Comparison of ENCODE assay signal across 22 cellular contexts in genomic region chr17:76920364-76921139, GRCh38. TPM values are rescaled to one million over a fixed set of nuclear protein-coding genes. Genes with fewer than 3 reads are reported as not detected.
A peak's percentile ranks its signal among the peaks of the same experiment; 100 is the strongest.
DNase-seq lines count a peak whose midpoint lies in the region; ATAC-seq and TF ChIP-seq lines count a peak whose summit lies in the region.
"Had no signal": no experiment of that assay in that cellular context is flagged by ENCODE, and none has a peak within 500 bp of the region (broad histone marks: within the 10 kb centered on the region; RNA-seq: fewer than 3 reads in every experiment).

No MANE protein-coding gene starts in this region.

- ATAC-seq in SK-N-SH treated with all-trans-retinoic acid at 6 μM for 48 hours (no peak), T-helper 17 cell (no peak)

- peaks cover 7% of the 10 kb centered on the region for H3F3A ChIP-seq in SK-N-SH (replicated peaks; ENCODE audit: insufficient read depth)

- H3K27ac Mint-ChIP-seq in osteocyte (ENCODE audit: unreplicated experiment): no peak overlapping the region
- no peak overlapping the region for H3K27ac Mint-ChIP-seq in T-helper 17 cell
- H3K27ac Mint-ChIP-seq: B cell; CD4-positive, CD25-positive, alpha-beta regulatory T cell had no signal

- TF ChIP-seq EP300 in SK-N-SH (IDR thresholded peaks at IDR 0.05; ENCODE audit: borderline replicate concordance in 1 of 2, low read depth in 1 of 2, low read length in 1 of 2): no peak
- TF ChIP-seq EP300 in Ishikawa (IDR thresholded peaks at IDR 0.05; ENCODE audit: borderline replicate concordance): no peak

- H3K27me3 Mint-ChIP-seq in osteocyte (ENCODE audit: unreplicated experiment): peaks cover 30% of the 10 kb centered on the region
- H3K27me3 Mint-ChIP-seq in T-helper 17 cell: peaks cover 18% of the 10 kb centered on the region

- no peak overlapping the region for H2AFZ ChIP-seq in SK-N-SH (ENCODE audit: low read depth)

- DNase-seq in SK-N-SH (no peak), left kidney (ENCODE audit: low read depth, low spot score) (peak; percentile 32), osteocyte (ENCODE audit: extremely low spot score, unreplicated experiment) (no peak), erythroblast (lab: John Stamatoyannopoulos, UW) (no peak), T-helper 17 cell (no peak)
- DNase-seq: CD4-positive, CD25-positive, alpha-beta regulatory T cell; DMS53; HCEC 1CT; KG1; NCI-H1417 treated with DMSO at 0.1 percent for 48 hours; NCI-H2081; NK-92 treated with Interleukin-12 subunit alpha and Interleukin-12 subunit beta, amount 100 ng/mL, for 24 hours; OCI-M1; T-helper 9 cell had no signal

- peaks cover 0 to 5% of the 10 kb centered on the region in 2 experiments; a peak in 1 of 4 replicates for H3K4me1 ChIP-seq in SK-N-SH (ENCODE audit: control insufficient read depth in 1 of 2, insufficient read depth in 2 of 2, low read depth in 1 of 2, low read length in 1 of 2)

- POLR2A ChIA-PET in SK-N-SH (lab: Yijun Ruan, JAX): no interaction called here

- H3K4me2 ChIP-seq in SK-N-SH: no peak overlapping the region

- H3K9me2 ChIP-seq in SK-N-SH: no peaks in the 10 kb centered on the region

- H3K79me2 ChIP-seq in SK-N-SH (ENCODE audit: insufficient read depth): no peaks in the 10 kb centered on the region

- 90% methylated on average over 13 of the region's 13 CpGs for WGBS in SK-N-SH (ENCODE audit: low lambda C conversion rate)

- H3K4me3 Mint-ChIP-seq in osteocyte (ENCODE audit: unreplicated experiment): no peak overlapping the region
- H3K4me3 Mint-ChIP-seq in T-helper 17 cell: no peak overlapping the region
- H3K4me3 Mint-ChIP-seq: B cell; CD4-positive, CD25-positive, alpha-beta regulatory T cell had no signal

- H3K4me1 Mint-ChIP-seq in osteocyte (ENCODE audit: unreplicated experiment) (no peaks in the 10 kb centered on the region), T-helper 17 cell (no peaks in the 10 kb centered on the region)
- H3K4me1 Mint-ChIP-seq: B cell had no signal

- H3K36me3 ChIP-seq in SK-N-SH (replicated peaks in 1 of 2; ENCODE audit: control insufficient read depth in 1 of 2, insufficient read depth in 2 of 2, low read length in 1 of 2): no peaks in the 10 kb centered on the region
- H3K36me3 ChIP-seq: SJCRH30 had no signal

- H3K9me3 Mint-ChIP-seq in osteocyte (ENCODE audit: unreplicated experiment): no peaks in the 10 kb centered on the region
- H3K9me3 Mint-ChIP-seq: CD4-positive, CD25-positive, alpha-beta regulatory T cell had no signal

- H3K27me3 ChIP-seq in SK-N-SH (ENCODE audit: insufficient read depth): no peaks in the 10 kb centered on the region

- peaks cover 8% of the 10 kb centered on the region; the same call in 1 of the 2 replicates for H4K20me1 ChIP-seq in SK-N-SH (ENCODE audit: insufficient read depth)

- H3K9me3 ChIP-seq in SK-N-SH: no peaks in the 10 kb centered on the region
- no peaks in the 10 kb centered on the region for H3K9me3 ChIP-seq in T-helper 17 cell (ENCODE audit: control insufficient read depth, low read length, poor library complexity, severe bottlenecking)
- H3K9me3 ChIP-seq: Caco-2, SJCRH30 had no signal

- no peak for TF ChIP-seq POLR2A in erythroblast (IDR thresholded peaks at IDR 0.05; ENCODE audit: low read length)

- no peak overlapping the region for H3K27ac ChIP-seq in SK-N-SH (ENCODE audit: low read depth in 2 of 2, low read length in 1 of 2)
- H3K27ac ChIP-seq: HL-60, RWPE1, SJCRH30 had no signal

- TF ChIP-seq RAD21 in SK-N-SH (IDR thresholded peaks at IDR 0.05; ENCODE audit: low read length) (no peak), Ishikawa (IDR thresholded peaks at IDR 0.05; ENCODE audit: low read depth) (no peak)

- no peak overlapping the region for H3K9ac ChIP-seq in SK-N-SH

- H3K4me3 ChIP-seq in SK-N-SH (ENCODE audit: low read depth in 2 of 2, low read length in 1 of 2): no peak overlapping the region
- H3K4me3 ChIP-seq: SJCRH30 had no signal

- H3K36me3 Mint-ChIP-seq in osteocyte (ENCODE audit: unreplicated experiment) (no peaks in the 10 kb centered on the region), T-helper 17 cell (ENCODE audit: low read depth) (no peaks in the 10 kb centered on the region)
- H3K36me3 Mint-ChIP-seq: CD4-positive, CD25-positive, alpha-beta regulatory T cell had no signal

- CTCF ChIA-PET in SK-N-SH (lab: Yijun Ruan, JAX): interaction anchor here (1.7 to 5.5 kb wide), 2 partner anchors 19 to 52 kb away, joined by 4 to 26 read pairs; partner anchors contain the start of gene MGAT5B

- TF ChIP-seq CTCF in SK-N-SH (IDR thresholded peaks at IDR 0.05) (no peak), osteocyte (IDR thresholded peaks at IDR 0.05) (no peak)

TF ChIP-seq in SK-N-SH, 30 proteins besides CTCF, POLR2A, EP300 and RAD21 (continues in another document):
- TF ChIP-seq TEAD4 (IDR thresholded peaks at IDR 0.05; ENCODE audit: borderline replicate concordance, insufficient read depth) (no peak), RXRA (IDR thresholded peaks at IDR 0.05; ENCODE audit: borderline replicate concordance, low read depth) (no peak), NRF1 (IDR thresholded peaks at IDR 0.05; ENCODE audit: low read depth, low read length) (no peak), FOSL2 (IDR thresholded peaks at IDR 0.05; ENCODE audit: borderline replicate concordance, low read depth) (no peak)

TF ChIP-seq in SK-N-SH treated with all-trans-retinoic acid at 6 μM for 48 hours, 23 proteins besides CTCF, POLR2A, EP300 and RAD21 (continues in another document):
- no peak for TF ChIP-seq ZNF70 (CRISPR knock-in tag; IDR thresholded peaks at IDR 0.05)
- TF ChIP-seq CREB5 (CRISPR knock-in tag; IDR thresholded peaks at IDR 0.05; ENCODE audit: low read depth): no peak
- TF ChIP-seq PPARA (CRISPR knock-in tag; IDR thresholded peaks at IDR 0.05; ENCODE audit: borderline replicate concordance): no peak
- TF ChIP-seq CSDC2 (CRISPR knock-in tag; IDR thresholded peaks at IDR 0.05): no peak

TF ChIP-seq in Ishikawa, 13 proteins besides CTCF, POLR2A, EP300 and RAD21:
- TF ChIP-seq REST (IDR thresholded peaks at IDR 0.05; ENCODE audit: low read depth) (peak; percentile 83), NFIC (IDR thresholded peaks at IDR 0.05) (no peak)
TF ChIP-seq in Ishikawa: peak in this region for 1.

TF ChIP-seq in PFSK-1, 5 proteins besides CTCF, POLR2A, EP300 and RAD21:
- TF ChIP-seq REST (IDR thresholded peaks at IDR 0.05; ENCODE audit: insufficient read depth in 1 of 2, low read depth in 2 of 2, low read length in 2 of 2) (peak; percentile 72 to 90), SIN3A (IDR thresholded peaks at IDR 0.05; ENCODE audit: borderline replicate concordance, insufficient read depth, low read length) (no peak)

RNA-seq across cellular contexts. Expression of gene MGAT5B, which starts 52.3 kb away (rescaled TPM):
- polyA plus RNA-seq in SK-N-SH (2012; rRNA removed): 10.3 and 13.8 TPM in 2 replicates
- polyA plus RNA-seq in SK-N-SH (2012; cell fraction: cytosol; rRNA removed): 4.1 and 7.1 TPM in 2 replicates
- 36.6 and 42.2 TPM in 2 replicates for polyA plus RNA-seq in SK-N-SH (2012; cell fraction: nucleus; rRNA removed)
- 25.2 TPM for polyA plus RNA-seq in PFSK-1 (2012; ENCODE audit: insufficient read length, low read depth)
- 0.40 and 0.55 TPM in 2 replicates for total RNA-seq in osteocyte
- 1 to 10 TPM in 1 of 2 donors, under 1 TPM in 1; 0.55 to 1.4 TPM for total RNA-seq in T-helper 17 cell
- total RNA-seq: CD4-positive, CD25-positive, alpha-beta regulatory T cell had no signal
- polyA plus RNA-seq: CD4-positive, CD25-positive, alpha-beta regulatory T cell had no signal
